9 cellular contexts compared by ENCODE assay signal in genomic region chr11:63917685-63918523, GRCh38. TPM values are rescaled to one million over a fixed set of nuclear protein-coding genes. Genes with fewer than 3 reads are reported as not detected.
DNase-seq lines count a peak whose midpoint lies in the region; ATAC-seq, FAIRE-seq and TF ChIP-seq lines count a peak whose summit lies in the region.
"Had no signal": no experiment of that assay in that cellular context is flagged by ENCODE, and none has a peak within 500 bp of the region (broad histone marks: within the 10 kb centered on the region; RNA-seq: fewer than 3 reads in every experiment).

No MANE protein-coding gene starts in this region.

- H3K27ac Mint-ChIP-seq in progenitor cell of endocrine pancreas = peak overlapping the region; percentile 88

- peak overlapping the region; percentile 67 for H3K4me3 Mint-ChIP-seq in progenitor cell of endocrine pancreas (ENCODE audit: low read depth)

- H3K9me3 ChIP-seq in adipocyte (ENCODE audit: control insufficient read depth, low read length) = peaks cover 5% of the 10 kb centered on the region

- H3K27me3 ChIP-seq in ACC112 (ENCODE audit: insufficient read depth, low read length) = no peaks in the 10 kb centered on the region
- peaks cover under 1% of the 10 kb centered on the region; the same call in 1 of the 2 replicates for H3K27me3 ChIP-seq in H7 (ENCODE audit: control insufficient read depth, insufficient read depth, low read length)
- no peaks in the 10 kb centered on the region for H3K27me3 ChIP-seq in adipocyte (replicated peaks; ENCODE audit: control insufficient read depth, insufficient read depth, low read length)

- H3K27me3 Mint-ChIP-seq in progenitor cell of endocrine pancreas = peaks cover under 1% of the 10 kb centered on the region

- H2AFZ ChIP-seq in ACC112 (ENCODE audit: low read length, unreplicated experiment) = no peak overlapping the region

- H3K4me1 ChIP-seq in ACC112 (ENCODE audit: control insufficient read depth, insufficient read depth, low read length, unreplicated experiment) (peaks cover 24% of the 10 kb centered on the region), adipocyte (ENCODE audit: control insufficient read depth, insufficient read depth, low read length) (peaks cover 28% of the 10 kb centered on the region)

- FAIRE-seq in D721Med (lab: Jason Lieb, UNC) = no peak
- FAIRE-seq: islet of Langerhans had no signal

- ATAC-seq in left cardiac atrium (peak; percentile 56 to 59), HG03354 (IDR thresholded peaks at IDR 0.05; ENCODE audit: poor library complexity, severe bottlenecking, unreplicated experiment) (no peak)

- peaks cover 2% of the 10 kb centered on the region for H3K36me3 Mint-ChIP-seq in progenitor cell of endocrine pancreas (ENCODE audit: insufficient read depth)

- H3K9me3 Mint-ChIP-seq in progenitor cell of endocrine pancreas (ENCODE audit: low read depth) = no peaks in the 10 kb centered on the region

- H3K79me2 ChIP-seq in ACC112 (ENCODE audit: control insufficient read depth, insufficient read depth, low read length, unreplicated experiment) = no peaks in the 10 kb centered on the region

- DNase-seq in H7 = peak; percentile 95
- peak; percentile 25 to 54 for DNase-seq in NOMO-1 (lab: John Stamatoyannopoulos, UW; ENCODE audit: unreplicated experiment in 2 of 2)
- no peak for DNase-seq in adipocyte (ENCODE audit: low read depth)
- peak; percentile 74 for DNase-seq in left cardiac atrium
- DNase-seq in progenitor cell of endocrine pancreas (ENCODE audit: low spot score, unreplicated experiment) = no peak
- no peak for DNase-seq in D721Med (ENCODE audit: insufficient read length, low spot score)

- intact Hi-C loops in left cardiac atrium (cut with DNase I) = no loop called here

- H3K27ac ChIP-seq in ACC112 (ENCODE audit: low read depth, low read length) = no peak overlapping the region

- H3K4me1 Mint-ChIP-seq in progenitor cell of endocrine pancreas (ENCODE audit: low read depth) = peaks cover 12% of the 10 kb centered on the region

- H3K36me3 ChIP-seq in ACC112 (ENCODE audit: insufficient read depth, low read length) (no peaks in the 10 kb centered on the region), H7 (replicated peaks; ENCODE audit: control insufficient read depth, insufficient read depth, low read length) (peaks cover 17% of the 10 kb centered on the region), adipocyte (ENCODE audit: control insufficient read depth, insufficient read depth, low read length, severe bottlenecking) (no peaks in the 10 kb centered on the region)

- H3K4me3 ChIP-seq in ACC112 (ENCODE audit: low read depth, low read length) (peak overlapping the region; percentile 77), H7 (ENCODE audit: insufficient read depth, low read depth, low read length) (peak overlapping the region; percentile 87), adipocyte (ENCODE audit: low read length) (peak overlapping the region; percentile 61)

- H3K9ac ChIP-seq in adipocyte (ENCODE audit: low read length) = peak overlapping the region; percentile 58

- TF ChIP-seq CTCF in progenitor cell of endocrine pancreas (IDR thresholded peaks at IDR 0.05; ENCODE audit: unreplicated experiment) = no peak
- TF ChIP-seq CTCF in D721Med (IDR thresholded peaks at IDR 0.05; ENCODE audit: insufficient read depth, missing control alignments) = no peak

RNA-seq across cellular contexts. Expression of gene RCOR2, which starts 0.9 kb away (rescaled TPM):
- total RNA-seq in H7 (2014; rRNA removed; shearing (Covaris generic)) = 63.5 and 66.8 TPM in 2 replicates
- total RNA-seq in left cardiac atrium (1 to 10 TPM; 2.3 to 8.3 TPM), progenitor cell of endocrine pancreas (39.4 and 39.7 TPM in 2 replicates)

RNA-seq across cellular contexts. Expression of gene NAA40, which starts 20.9 kb away (rescaled TPM):
- total RNA-seq in H7 (2014; rRNA removed; shearing (Covaris generic)) = 13.8 and 15.0 TPM in 2 replicates
- total RNA-seq in left cardiac atrium = 10 to 100 TPM; 26.0 to 29.1 TPM
- total RNA-seq in progenitor cell of endocrine pancreas = 60.6 and 62.3 TPM in 2 replicates

RNA-seq across cellular contexts. Expression of gene COX8A, which starts 56.5 kb away (rescaled TPM):
- 836 and 1,175 TPM in 2 replicates for total RNA-seq in H7 (2014; rRNA removed; shearing (Covaris generic))
- total RNA-seq in left cardiac atrium (100 to 1,000 TPM; 786 to 820 TPM), progenitor cell of endocrine pancreas (205 and 221 TPM in 2 replicates)

Comparison
In these comparisons a context has a peak if more than half of its experiments do, and no peak if none do; other contexts are left out.
1. DNase-seq: peak in H7 (single experiment), NOMO-1 (2 of 2) and left cardiac atrium (single experiment); none in adipocyte (single experiment), progenitor cell of endocrine pancreas (single experiment) and D721Med (single experiment).
2. Peak in every context shown above with its lines, with median percentiles within 50 percentile points of each other: H3K4me3 ChIP-seq.